In the genomic region with DNA sequence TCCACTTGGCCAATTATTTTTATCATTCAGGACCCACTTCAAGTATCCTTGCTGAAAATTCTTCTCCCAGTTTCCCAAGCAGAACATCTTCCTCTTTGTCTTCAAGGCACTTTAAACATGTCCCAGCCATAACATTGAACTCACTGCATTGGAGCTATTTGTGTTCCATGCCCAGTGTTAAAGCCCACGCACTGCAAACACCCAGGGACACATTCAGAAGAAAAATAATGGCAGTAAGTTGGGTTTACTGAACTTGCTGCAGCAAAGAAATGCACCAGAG, we compare ENCODE assay signal across 10 cellular contexts. TPM values are rescaled to one million over a fixed set of nuclear protein-coding genes. Genes with fewer than 3 reads are reported as not detected.
DNase-seq lines count a peak whose midpoint lies in the region; ATAC-seq and TF ChIP-seq lines count a peak whose summit lies in the region.
"Had no signal": no experiment of that assay in that cellular context is flagged by ENCODE, and none has a peak within 500 bp of the region (broad histone marks: within the 10 kb centered on the region; RNA-seq: fewer than 3 reads in every experiment).

No MANE protein-coding gene starts in this region.

- H3K27ac ChIP-seq in OCI-LY7 (ENCODE audit: low read depth, low read length, poor library complexity, severe bottlenecking) (no peak overlapping the region), coronary artery (no peak overlapping the region), prostate gland (peak overlapping the region; percentile 85 to 90)

- intact Hi-C loops in OCI-LY7 (cut with micrococcal nuclease; ENCODE audit: unreplicated experiment), result loop anchor here (2.0 to 10.0 kb wide), 4 partner anchors 185 to 631 kb away; partner anchors contain the start of genes NANP and PYGB
- intact Hi-C loops in prostate gland (cut with DNase I), result loop anchor here (2.0 to 10.0 kb wide), 6 partner anchors 203 to 1629 kb away; partner anchors contain the start of genes ABHD12, ENTPD6, GINS1 and GZF1
- intact Hi-C loops in head of caudate nucleus (cut with DNase I), result loop anchor here (2.0 to 5.0 kb wide), 5 partner anchors 71 to 398 kb away; partner anchors contain the start of genes ABHD12, ENTPD6 and PYGB

- peaks cover 16% of the 10 kb centered on the region; the same call in 1 of the 2 replicates for H3K79me2 ChIP-seq in OCI-LY7 (ENCODE audit: insufficient read depth, low read depth, low read length)

- no peaks in the 10 kb centered on the region for H3K9me3 Mint-ChIP-seq in activated CD8-positive, alpha-beta memory T cell treated with anti-CD3 and anti-CD28 coated beads, Interleukin-2, amount 10 ng/mL, durations not matched to agents 7 days and 5 days (ENCODE audit: low read depth)

- peak overlapping the region; percentile 43 for H3K27ac Mint-ChIP-seq in activated CD8-positive, alpha-beta memory T cell treated with anti-CD3 and anti-CD28 coated beads, Interleukin-2, amount 10 ng/mL, durations not matched to agents 7 days and 5 days

- no peak for TF ChIP-seq POLR2A in prostate gland (IDR thresholded peaks at IDR 0.05)

- ATAC-seq in activated CD8-positive, alpha-beta memory T cell treated with anti-CD3 and anti-CD28 coated beads, Interleukin-2, amount 10 ng/mL, durations not matched to agents 7 days and 5 days, result no peak
- no peak for ATAC-seq in HG03280 (IDR thresholded peaks at IDR 0.05; ENCODE audit: unreplicated experiment)

- H4K20me1 ChIP-seq in OCI-LY7 (ENCODE audit: insufficient read depth, low read length), result peaks cover 10% of the 10 kb centered on the region

- no TSS peak for BruUV-seq in OCI-LY7 (replicated peaks; lab: Mats Ljungman, UMichigan)

- H3K9me3 ChIP-seq in OCI-LY7 (ENCODE audit: low read length), result no peaks in the 10 kb centered on the region
- no peaks in the 10 kb centered on the region for H3K9me3 ChIP-seq in prostate gland
- H3K9me3 ChIP-seq: upper lobe of right lung had no signal

- CTCF ChIA-PET in activated CD8-positive, alpha-beta memory T cell treated with anti-CD3 and anti-CD28 coated beads, Interleukin-2, amount 10 ng/mL, durations not matched to agents 7 days and 5 days (lab: Charles Lee), result interaction anchor here (0.8 to 5.5 kb wide), 17 partner anchors 10 to 431 kb away, joined by 3 to 128 read pairs (median 4); partner anchors contain the start of genes ACSS1, GINS1 and PYGB
- CTCF ChIA-PET in OCI-LY7 (lab: Charles Lee; ENCODE audit: unreplicated experiment), result no interaction called here
- CTCF ChIA-PET in HEK293T (lab: Yijun Ruan, JAX), result interaction anchor here (0.7 to 4.7 kb wide), 5 partner anchors 13 to 402 kb away, joined by 3 to 33 read pairs (median 4); no protein-coding TSS in a partner anchor

- H2AFZ ChIP-seq in OCI-LY7 (ENCODE audit: low read length), result peak overlapping the region; percentile 80; the same call in 1 of the 2 replicates

- H3K4me1 Mint-ChIP-seq in activated CD8-positive, alpha-beta memory T cell treated with anti-CD3 and anti-CD28 coated beads, Interleukin-2, amount 10 ng/mL, durations not matched to agents 7 days and 5 days, result peaks cover 35% of the 10 kb centered on the region

- H3K4me3 Mint-ChIP-seq in activated CD8-positive, alpha-beta memory T cell treated with anti-CD3 and anti-CD28 coated beads, Interleukin-2, amount 10 ng/mL, durations not matched to agents 7 days and 5 days, result no peak overlapping the region

- POLR2A ChIA-PET in OCI-LY7 (lab: Charles Lee) (no interaction called here), HEK293T (lab: Yijun Ruan, JAX) (interaction anchor here (0.7 to 1.5 kb wide), 4 partner anchors 60 to 414 kb away, joined by 3 to 4 read pairs (median 4); partner anchors contain the start of gene GINS1)

- H3K36me3 ChIP-seq in OCI-LY7 (ENCODE audit: insufficient read depth, low read length) (no peaks in the 10 kb centered on the region; the same call in 1 of the 2 replicates), prostate gland (no peaks in the 10 kb centered on the region)
- H3K36me3 ChIP-seq: upper lobe of right lung had no signal

- DNase-seq in activated CD8-positive, alpha-beta memory T cell treated with anti-CD3 and anti-CD28 coated beads, Interleukin-2, amount 10 ng/mL, durations not matched to agents 7 days and 5 days, result no peak
- no peak for DNase-seq in activated CD8-positive, alpha-beta memory T cell treated with anti-CD3 and anti-CD28 coated beads, Interleukin-2, amount 50 U/mL, for 48 hours
- DNase-seq in OCI-LY7 (ENCODE audit: low spot score) (no peak), coronary artery (ENCODE audit: low spot score) (peak; percentile 64), prostate gland (ENCODE audit: low spot score) (no peak), head of caudate nucleus (no peak), HEK293T (ENCODE audit: extremely low spot score) (no peak)

- H3K27me3 ChIP-seq in prostate gland (replicated peaks; ENCODE audit: insufficient read depth), result no peaks in the 10 kb centered on the region
- H3K27me3 ChIP-seq: upper lobe of right lung had no signal

- TF ChIP-seq CTCF in OCI-LY7 (conservative IDR thresholded peaks at IDR 0.05; ENCODE audit: low read length), result no peak
- TF ChIP-seq CTCF in coronary artery (IDR thresholded peaks at IDR 0.05), result no peak
- TF ChIP-seq CTCF in prostate gland (IDR thresholded peaks at IDR 0.05), result no peak

- H3K27me3 Mint-ChIP-seq in activated CD8-positive, alpha-beta memory T cell treated with anti-CD3 and anti-CD28 coated beads, Interleukin-2, amount 10 ng/mL, durations not matched to agents 7 days and 5 days, result peaks cover 3% of the 10 kb centered on the region

- no peaks in the 10 kb centered on the region for H3K9me2 ChIP-seq in OCI-LY7 (ENCODE audit: insufficient read depth, low read length)

- WGBS in prostate gland, result 78% methylated on average over 1 of the region's 1 CpG

- no peak overlapping the region for H3K4me3 ChIP-seq in OCI-LY7 (ENCODE audit: low read depth, low read length, poor library complexity, severe bottlenecking)
- H3K4me3 ChIP-seq in coronary artery, result no peak overlapping the region
- no peak overlapping the region for H3K4me3 ChIP-seq in prostate gland
- H3K4me3 ChIP-seq: smooth muscle cell had no signal

- H3K4me1 ChIP-seq in OCI-LY7 (ENCODE audit: insufficient read depth, low read length, poor library complexity, severe bottlenecking) (peaks cover 28% of the 10 kb centered on the region), prostate gland (replicated peaks) (peaks cover 11% of the 10 kb centered on the region)

- H3K4me2 ChIP-seq in OCI-LY7 (ENCODE audit: low read length), result no peak overlapping the region
- H3K4me2 ChIP-seq: smooth muscle cell had no signal

- H3K36me3 Mint-ChIP-seq in activated CD8-positive, alpha-beta memory T cell treated with anti-CD3 and anti-CD28 coated beads, Interleukin-2, amount 10 ng/mL, durations not matched to agents 7 days and 5 days, result peaks cover 10% of the 10 kb centered on the region

TF ChIP-seq in HEK293T, 16 proteins besides CTCF, POLR2A, EP300 and RAD21:
- no peak for TF ChIP-seq ELF4 (IDR thresholded peaks at IDR 0.05)
- no peak for TF ChIP-seq CTBP1 (IDR thresholded peaks at IDR 0.05; ENCODE audit: borderline replicate concordance)
- no peak for TF ChIP-seq LEF1 (IDR thresholded peaks at IDR 0.05; ENCODE audit: borderline replicate concordance)
- no peak for TF ChIP-seq TARDBP (IDR thresholded peaks at IDR 0.05)
- TF ChIP-seq SUZ12 (IDR thresholded peaks at IDR 0.05), result no peak
- no peak for TF ChIP-seq ARNT (IDR thresholded peaks at IDR 0.05)
- TF ChIP-seq, protein P1, sequence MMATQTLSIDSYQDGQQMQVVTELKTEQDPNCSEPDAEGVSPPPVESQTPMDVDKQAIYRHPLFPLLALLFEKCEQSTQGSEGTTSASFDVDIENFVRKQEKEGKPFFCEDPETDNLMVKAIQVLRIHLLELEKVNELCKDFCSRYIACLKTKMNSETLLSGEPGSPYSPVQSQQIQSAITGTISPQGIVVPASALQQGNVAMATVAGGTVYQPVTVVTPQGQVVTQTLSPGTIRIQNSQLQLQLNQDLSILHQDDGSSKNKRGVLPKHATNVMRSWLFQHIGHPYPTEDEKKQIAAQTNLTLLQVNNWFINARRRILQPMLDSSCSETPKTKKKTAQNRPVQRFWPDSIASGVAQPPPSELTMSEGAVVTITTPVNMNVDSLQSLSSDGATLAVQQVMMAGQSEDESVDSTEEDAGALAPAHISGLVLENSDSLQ (IDR thresholded peaks at IDR 0.05), result no peak
- TF ChIP-seq ZNF384 (IDR thresholded peaks at IDR 0.05), result no peak
- no peak for TF ChIP-seq SP1 (IDR thresholded peaks at IDR 0.05)
- TF ChIP-seq L3MBTL2 (conservative IDR thresholded peaks at IDR 0.05), result no peak
- no peak for TF ChIP-seq FOXM1 (IDR thresholded peaks at IDR 0.05; ENCODE audit: borderline replicate concordance)

RNA-seq across cellular contexts. Expression of gene APMAP, which starts 1.6 kb away (rescaled TPM):
- total RNA-seq in activated CD8-positive, alpha-beta memory T cell treated with anti-CD3 and anti-CD28 coated beads, Interleukin-2, amount 10 ng/mL, durations not matched to agents 7 days and 5 days, result 10 to 100 TPM; 47.5 to 56.0 TPM
- total RNA-seq in OCI-LY7 (2014; rRNA removed; shearing (Covaris generic)), result 27.7 and 29.0 TPM in 2 replicates
- total RNA-seq in OCI-LY7 (2022) (24.3 and 28.0 TPM in 2 replicates), prostate gland (10 to 100 TPM; 70.5 to 93.8 TPM)

RNA-seq across cellular contexts. Expression of gene CST7, which starts 45.1 kb away (rescaled TPM):
- 100 to 1,000 TPM; 177 to 202 TPM for total RNA-seq in activated CD8-positive, alpha-beta memory T cell treated with anti-CD3 and anti-CD28 coated beads, Interleukin-2, amount 10 ng/mL, durations not matched to agents 7 days and 5 days
- total RNA-seq in OCI-LY7 (2014; rRNA removed; shearing (Covaris generic)), result not detected in 2 replicates
- not detected in 2 replicates for total RNA-seq in OCI-LY7 (2022)
- total RNA-seq in prostate gland, result 1 to 10 TPM; 1.2 to 3.6 TPM
- total RNA-seq: smooth muscle cell had no signal

Comparison
In these comparisons a context has a peak if more than half of its experiments do, and no peak if none do; other contexts are left out.
1. H3K27ac ChIP-seq: peak in prostate gland (2 of 2); none in OCI-LY7 (single experiment) and coronary artery (0 of 2).
2. RNA of gene CST7, which starts 45.1 kb away (total RNA-seq): 177 to 202 TPM in activated CD8-positive, alpha-beta memory T cell treated with anti-CD3 and anti-CD28 coated beads, Interleukin-2, amount 10 ng/mL, durations not matched to agents 7 days and 5 days; 1.2 to 3.6 TPM in prostate gland and not detected in OCI-LY7; every median in the first group is over 10 times any median in the second.